17 cellular contexts compared by ENCODE assay signal in genomic region chr2:136359121-136359965, GRCh38.
"Had no signal": no experiment of that assay in that cellular context is flagged by ENCODE, and none has a peak within 500 bp of the region (broad histone marks: within the 10 kb centered on the region; RNA-seq: fewer than 3 reads in every experiment).

No MANE protein-coding gene starts in this region.

- H3K4me3 Mint-ChIP-seq: brain; memory B cell; naive thymus-derived CD4-positive, alpha-beta T cell had no signal

- ATAC-seq: foreskin keratinocyte; left ventricle myocardium superior; mucosa of descending colon; naive thymus-derived CD4-positive, alpha-beta T cell; pancreas; sciatic nerve; SK-N-SH treated with all-trans-retinoic acid at 6 μM for 48 hours had no signal

- H3K9me3 ChIP-seq: mucosa of descending colon, pancreas, transverse colon had no signal

- DNase-seq: activated CD4-positive, CD25-positive, alpha-beta regulatory T cell treated with anti-CD3 and anti-CD28 coated beads, Interleukin-2, amount 50 U/mL, for 72 hours; cerebellar nuclear complex; effector CD8-positive, alpha-beta T cell; foreskin keratinocyte; kidney glomerular epithelial cell; left ventricle myocardium superior; mucosa of descending colon; naive thymus-derived CD4-positive, alpha-beta T cell; pancreas; substantia nigra; T-helper 1 cell; T1000; transverse colon had no signal

- H3K9me3 Mint-ChIP-seq: memory B cell; naive thymus-derived CD4-positive, alpha-beta T cell had no signal

- H3K36me3 Mint-ChIP-seq: brain, memory B cell had no signal

- H3K27me3 Mint-ChIP-seq: brain, memory B cell had no signal

- H3K36me3 ChIP-seq: pancreas, transverse colon had no signal

- H3K4me3 ChIP-seq: mucosa of descending colon, pancreas, transverse colon had no signal

- H3K4me1 ChIP-seq: foreskin keratinocyte, pancreas had no signal

- H3K27me3 ChIP-seq: foreskin keratinocyte, pancreas, transverse colon had no signal

- H3K27ac ChIP-seq: foreskin keratinocyte, pancreas, transverse colon had no signal

- H3K27ac Mint-ChIP-seq: memory B cell had no signal
